ENCODE assay signal across 1 cellular context in the genomic region with DNA sequence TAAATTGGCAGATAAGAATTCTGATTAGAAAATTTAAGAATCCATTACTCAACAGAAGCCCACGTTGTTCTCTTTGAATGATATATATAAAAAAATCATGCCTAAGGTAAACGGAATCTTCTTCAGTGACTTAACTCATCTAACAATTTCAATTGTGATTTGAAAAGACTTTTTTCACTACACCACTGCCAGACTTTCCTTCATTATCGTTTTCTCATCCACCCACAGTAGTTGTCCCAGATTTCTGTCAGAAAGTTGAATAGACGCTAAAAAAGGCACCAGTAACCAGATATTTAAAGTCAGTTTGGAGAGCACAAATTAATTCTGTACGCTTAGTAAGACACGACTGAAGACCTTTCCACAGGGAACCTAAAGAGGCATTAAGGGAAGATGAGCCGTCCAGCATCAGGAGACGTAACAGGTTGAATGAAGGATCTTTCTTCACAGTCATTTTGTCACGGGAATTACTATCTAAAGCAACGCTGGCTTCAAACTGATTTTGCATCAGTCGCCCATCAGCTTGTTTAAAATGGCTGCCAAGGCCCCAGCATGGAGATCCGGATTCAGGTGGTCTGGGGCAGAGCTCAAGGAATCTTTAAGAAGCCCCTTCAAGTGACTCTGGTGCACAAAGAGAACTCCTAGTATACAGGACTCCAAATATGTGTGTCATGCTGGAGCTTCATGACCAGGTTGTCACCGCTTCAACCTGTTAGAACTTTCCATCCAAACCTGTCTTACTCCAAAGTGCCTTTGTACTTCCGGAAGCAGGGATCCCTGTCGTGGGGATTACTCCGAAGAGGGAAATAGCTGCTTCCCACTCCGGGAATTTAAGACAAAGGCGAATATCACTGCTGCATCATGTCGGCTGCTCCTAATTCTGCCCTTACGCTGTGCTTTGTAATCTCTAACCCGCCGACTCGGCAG.
TF ChIP-seq lines count a peak whose summit lies in the region.

No MANE protein-coding gene starts in this region.

TF ChIP-seq in K562, 482 proteins besides CTCF, POLR2A, EP300 and RAD21 (continued from another document and continues in another):
- TF ChIP-seq, protein P1, sequence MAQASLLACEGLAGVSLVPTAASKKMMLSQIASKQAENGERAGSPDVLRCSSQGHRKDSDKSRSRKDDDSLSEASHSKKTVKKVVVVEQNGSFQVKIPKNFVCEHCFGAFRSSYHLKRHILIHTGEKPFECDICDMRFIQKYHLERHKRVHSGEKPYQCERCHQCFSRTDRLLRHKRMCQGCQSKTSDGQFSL (CRISPR knock-in tag; IDR thresholded peaks at IDR 0.05), result no peak; the same call in 1 of the 2 replicates
- TF ChIP-seq, protein P1 (tag; IDR thresholded peaks at IDR 0.05), result no peak
- no peak for TF ChIP-seq MECOM (CRISPR knock-in tag; IDR thresholded peaks at IDR 0.05)
- no peak for TF ChIP-seq CBFA2T2 (conservative IDR thresholded peaks at IDR 0.05)
- TF ChIP-seq, protein P2, sequence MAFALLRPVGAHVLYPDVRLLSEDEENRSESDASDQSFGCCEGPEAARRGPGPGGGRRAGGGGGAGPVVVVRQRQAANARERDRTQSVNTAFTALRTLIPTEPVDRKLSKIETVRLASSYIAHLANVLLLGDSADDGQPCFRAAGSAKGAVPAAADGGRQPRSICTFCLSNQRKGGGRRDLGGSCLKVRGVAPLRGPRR (CRISPR knock-in tag; IDR thresholded peaks at IDR 0.05), result no peak
- no peak for TF ChIP-seq NR3C1 (CRISPR knock-in tag; IDR thresholded peaks at IDR 0.05)
- TF ChIP-seq TCFL5 (CRISPR knock-in tag; conservative IDR thresholded peaks at IDR 0.05), result no peak
- no peak for TF ChIP-seq SREBF2 (CRISPR knock-in tag; IDR thresholded peaks at IDR 0.05)
- no peak for TF ChIP-seq SPI1 (IDR thresholded peaks at IDR 0.05; ENCODE audit: borderline replicate concordance, low read depth, low read length)
- TF ChIP-seq MCM3 (IDR thresholded peaks at IDR 0.05), result no peak
- no peak for TF ChIP-seq CBX5 (IDR thresholded peaks at IDR 0.05; ENCODE audit: borderline replicate concordance, low read depth)
- no peak for TF ChIP-seq MEIS2 (IDR thresholded peaks at IDR 0.05; ENCODE audit: partially characterized antibody)
- TF ChIP-seq RBM15 (IDR thresholded peaks at IDR 0.05; ENCODE audit: insufficient read depth, low read length), result no peak
- TF ChIP-seq NCOR1 (IDR thresholded peaks at IDR 0.05), result no peak
- no peak for TF ChIP-seq ARID2 (IDR thresholded peaks at IDR 0.05)
- no peak for TF ChIP-seq JUNB (CRISPR knock-in tag; conservative IDR thresholded peaks at IDR 0.05)
- TF ChIP-seq NFE2L1 (tag; IDR thresholded peaks at IDR 0.05; ENCODE audit: borderline replicate concordance, low read depth), result no peak
- peak; percentile 50 for TF ChIP-seq SMAD4 (CRISPR knock-in tag; conservative IDR thresholded peaks at IDR 0.05)
- TF ChIP-seq, protein P3, sequence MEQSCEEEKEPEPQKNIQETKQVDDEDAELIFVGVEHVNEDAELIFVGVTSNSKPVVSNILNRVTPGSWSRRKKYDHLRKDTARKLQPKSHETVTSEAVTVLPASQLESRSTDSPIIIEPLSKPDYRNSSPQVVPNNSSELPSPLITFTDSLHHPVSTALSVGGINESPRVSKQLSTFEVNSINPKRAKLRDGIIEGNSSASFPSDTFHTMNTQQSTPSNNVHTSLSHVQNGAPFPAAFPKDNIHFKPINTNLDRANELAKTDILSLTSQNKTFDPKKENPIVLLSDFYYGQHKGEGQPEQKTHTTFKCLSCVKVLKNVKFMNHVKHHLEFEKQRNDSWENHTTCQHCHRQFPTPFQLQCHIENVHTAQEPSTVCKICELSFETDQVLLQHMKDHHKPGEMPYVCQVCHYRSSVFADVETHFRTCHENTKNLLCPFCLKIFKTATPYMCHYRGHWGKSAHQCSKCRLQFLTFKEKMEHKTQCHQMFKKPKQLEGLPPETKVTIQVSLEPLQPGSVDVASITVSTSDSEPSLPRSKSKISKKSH (CRISPR knock-in tag; IDR thresholded peaks at IDR 0.05), result no peak
- no peak for TF ChIP-seq XRCC4 (IDR thresholded peaks at IDR 0.05; ENCODE audit: extremely low read depth, insufficient read depth, insufficient read length)
- TF ChIP-seq, protein P4, sequence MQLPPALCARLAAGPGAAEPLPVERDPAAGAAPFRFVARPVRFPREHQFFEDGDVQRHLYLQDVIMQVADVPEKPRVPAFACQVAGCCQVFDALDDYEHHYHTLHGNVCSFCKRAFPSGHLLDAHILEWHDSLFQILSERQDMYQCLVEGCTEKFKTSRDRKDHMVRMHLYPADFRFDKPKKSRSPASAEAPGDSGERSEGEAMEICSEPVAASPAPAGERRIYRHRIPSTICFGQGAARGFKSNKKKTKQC (CRISPR knock-in tag; IDR thresholded peaks at IDR 0.05), result no peak
- no peak for TF ChIP-seq TCF3 (CRISPR knock-in tag; IDR thresholded peaks at IDR 0.05)
- TF ChIP-seq, protein P5, sequence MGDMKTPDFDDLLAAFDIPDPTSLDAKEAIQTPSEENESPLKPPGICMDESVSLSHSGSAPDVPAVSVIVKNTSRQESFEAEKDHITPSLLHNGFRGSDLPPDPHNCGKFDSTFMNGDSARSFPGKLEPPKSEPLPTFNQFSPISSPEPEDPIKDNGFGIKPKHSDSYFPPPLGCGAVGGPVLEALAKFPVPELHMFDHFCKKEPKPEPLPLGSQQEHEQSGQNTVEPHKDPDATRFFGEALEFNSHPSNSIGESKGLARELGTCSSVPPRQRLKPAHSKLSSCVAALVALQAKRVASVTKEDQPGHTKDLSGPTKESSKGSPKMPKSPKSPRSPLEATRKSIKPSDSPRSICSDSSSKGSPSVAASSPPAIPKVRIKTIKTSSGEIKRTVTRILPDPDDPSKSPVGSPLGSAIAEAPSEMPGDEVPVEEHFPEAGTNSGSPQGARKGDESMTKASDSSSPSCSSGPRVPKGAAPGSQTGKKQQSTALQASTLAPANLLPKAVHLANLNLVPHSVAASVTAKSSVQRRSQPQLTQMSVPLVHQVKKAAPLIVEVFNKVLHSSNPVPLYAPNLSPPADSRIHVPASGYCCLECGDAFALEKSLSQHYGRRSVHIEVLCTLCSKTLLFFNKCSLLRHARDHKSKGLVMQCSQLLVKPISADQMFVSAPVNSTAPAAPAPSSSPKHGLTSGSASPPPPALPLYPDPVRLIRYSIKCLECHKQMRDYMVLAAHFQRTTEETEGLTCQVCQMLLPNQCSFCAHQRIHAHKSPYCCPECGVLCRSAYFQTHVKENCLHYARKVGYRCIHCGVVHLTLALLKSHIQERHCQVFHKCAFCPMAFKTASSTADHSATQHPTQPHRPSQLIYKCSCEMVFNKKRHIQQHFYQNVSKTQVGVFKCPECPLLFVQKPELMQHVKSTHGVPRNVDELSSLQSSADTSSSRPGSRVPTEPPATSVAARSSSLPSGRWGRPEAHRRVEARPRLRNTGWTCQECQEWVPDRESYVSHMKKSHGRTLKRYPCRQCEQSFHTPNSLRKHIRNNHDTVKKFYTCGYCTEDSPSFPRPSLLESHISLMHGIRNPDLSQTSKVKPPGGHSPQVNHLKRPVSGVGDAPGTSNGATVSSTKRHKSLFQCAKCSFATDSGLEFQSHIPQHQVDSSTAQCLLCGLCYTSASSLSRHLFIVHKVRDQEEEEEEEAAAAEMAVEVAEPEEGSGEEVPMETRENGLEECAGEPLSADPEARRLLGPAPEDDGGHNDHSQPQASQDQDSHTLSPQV (IDR thresholded peaks at IDR 0.05), result peak; percentile 75; the same call in 1 of the 2 replicates
- TF ChIP-seq KLF1 (tag; IDR thresholded peaks at IDR 0.05), result peak; percentile 56; the same call in 1 of the 2 replicates
- TF ChIP-seq SIRT6 (IDR thresholded peaks at IDR 0.05; ENCODE audit: low read depth, low read length), result no peak
- TF ChIP-seq SIN3A (IDR thresholded peaks at IDR 0.05; ENCODE audit: borderline replicate concordance in 2 of 2, control insufficient read depth in 1 of 2, low read depth in 2 of 2, low read length in 2 of 2), result no peak
- TF ChIP-seq RBM17 (IDR thresholded peaks at IDR 0.05; ENCODE audit: borderline replicate concordance, low read depth, low read length), result no peak
- no peak for TF ChIP-seq PML (IDR thresholded peaks at IDR 0.05; ENCODE audit: low read length)
- TF ChIP-seq ZSCAN29 (IDR thresholded peaks at IDR 0.05), result no peak
- TF ChIP-seq, protein P6, sequence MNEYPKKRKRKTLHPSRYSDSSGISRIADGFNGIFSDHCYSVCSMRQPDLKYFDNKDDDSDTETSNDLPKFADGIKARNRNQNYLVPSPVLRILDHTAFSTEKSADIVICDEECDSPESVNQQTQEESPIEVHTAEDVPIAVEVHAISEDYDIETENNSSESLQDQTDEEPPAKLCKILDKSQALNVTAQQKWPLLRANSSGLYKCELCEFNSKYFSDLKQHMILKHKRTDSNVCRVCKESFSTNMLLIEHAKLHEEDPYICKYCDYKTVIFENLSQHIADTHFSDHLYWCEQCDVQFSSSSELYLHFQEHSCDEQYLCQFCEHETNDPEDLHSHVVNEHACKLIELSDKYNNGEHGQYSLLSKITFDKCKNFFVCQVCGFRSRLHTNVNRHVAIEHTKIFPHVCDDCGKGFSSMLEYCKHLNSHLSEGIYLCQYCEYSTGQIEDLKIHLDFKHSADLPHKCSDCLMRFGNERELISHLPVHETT (CRISPR knock-in tag; conservative IDR thresholded peaks at IDR 0.05 in 1 of 2, IDR thresholded peaks at IDR 0.05 in 1 of 2), result no peak
- TF ChIP-seq, protein P7, sequence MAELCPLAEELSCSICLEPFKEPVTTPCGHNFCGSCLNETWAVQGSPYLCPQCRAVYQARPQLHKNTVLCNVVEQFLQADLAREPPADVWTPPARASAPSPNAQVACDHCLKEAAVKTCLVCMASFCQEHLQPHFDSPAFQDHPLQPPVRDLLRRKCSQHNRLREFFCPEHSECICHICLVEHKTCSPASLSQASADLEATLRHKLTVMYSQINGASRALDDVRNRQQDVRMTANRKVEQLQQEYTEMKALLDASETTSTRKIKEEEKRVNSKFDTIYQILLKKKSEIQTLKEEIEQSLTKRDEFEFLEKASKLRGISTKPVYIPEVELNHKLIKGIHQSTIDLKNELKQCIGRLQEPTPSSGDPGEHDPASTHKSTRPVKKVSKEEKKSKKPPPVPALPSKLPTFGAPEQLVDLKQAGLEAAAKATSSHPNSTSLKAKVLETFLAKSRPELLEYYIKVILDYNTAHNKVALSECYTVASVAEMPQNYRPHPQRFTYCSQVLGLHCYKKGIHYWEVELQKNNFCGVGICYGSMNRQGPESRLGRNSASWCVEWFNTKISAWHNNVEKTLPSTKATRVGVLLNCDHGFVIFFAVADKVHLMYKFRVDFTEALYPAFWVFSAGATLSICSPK (IDR thresholded peaks at IDR 0.05; ENCODE audit: borderline replicate concordance), result no peak
- no peak for TF ChIP-seq ZNF445 (CRISPR knock-in tag; IDR thresholded peaks at IDR 0.05; ENCODE audit: low read depth)
- no peak for TF ChIP-seq PHF21A (IDR thresholded peaks at IDR 0.05; ENCODE audit: borderline replicate concordance, low read depth)
- no peak for TF ChIP-seq SOX6 (IDR thresholded peaks at IDR 0.05)
- TF ChIP-seq TCF7L2 (IDR thresholded peaks at IDR 0.05; ENCODE audit: low read depth, low read length), result no peak
- no peak for TF ChIP-seq CCNT2 (IDR thresholded peaks at IDR 0.05; ENCODE audit: borderline replicate concordance, extremely low read depth, insufficient read length, low read depth, low read length)
- no peak for TF ChIP-seq LEF1 (IDR thresholded peaks at IDR 0.05)
